ENCODE assay signal across 15 cellular contexts in genomic region chr5:160363122-160363521, GRCh38. TPM values are rescaled to one million over a fixed set of nuclear protein-coding genes. Genes with fewer than 3 reads are reported as not detected.
DNase-seq lines count a peak whose midpoint lies in the region; ATAC-seq and TF ChIP-seq lines count a peak whose summit lies in the region.
"Had no signal": no experiment of that assay in that cellular context is flagged by ENCODE, and none has a peak within 500 bp of the region (broad histone marks: within the 10 kb centered on the region; RNA-seq: fewer than 3 reads in every experiment).

No MANE protein-coding gene starts in this region.

- intact Hi-C loops in left ventricle myocardium inferior (cut with micrococcal nuclease), result no loop called here

- no peaks in the 10 kb centered on the region for H3K9me3 Mint-ChIP-seq in activated naive CD4-positive, alpha-beta T cell treated with anti-CD3 and anti-CD28 coated beads, Interleukin-2, amount 50 U/mL, for 72 hours
- H3K9me3 Mint-ChIP-seq: activated T-helper 1 cell treated with anti-CD3 and anti-CD28 coated beads, Interleukin-12 subunit alpha, Interleukin-12 subunit beta, Interleukin-2, Interleukin-4 antibody, amounts not matched to agents 30 ng/mL and 10 ng/mL and 1 ng/mL, durations not matched to agents 14 hours and 24 hours and 36 hours had no signal

- TF ChIP-seq EP300 in upper lobe of left lung (IDR thresholded peaks at IDR 0.05), result no peak

- TF ChIP-seq CTCF in left ventricle myocardium inferior (IDR thresholded peaks at IDR 0.05; ENCODE audit: borderline replicate concordance), result no peak
- TF ChIP-seq CTCF in upper lobe of left lung (IDR thresholded peaks at IDR 0.05), result no peak

- peaks cover 55% of the 10 kb centered on the region for H3K4me1 ChIP-seq in left ventricle myocardium inferior
- peaks cover 14% of the 10 kb centered on the region for H3K4me1 ChIP-seq in neuron (ENCODE audit: insufficient read depth, low read length)
- H3K4me1 ChIP-seq in upper lobe of left lung, result peaks cover 0 to 23% (median 14%) of the 10 kb centered on the region in 4 donors

- 29 to 34% methylated on average over 4 of the region's 4 CpGs for WGBS in upper lobe of left lung, 2 donors

- ATAC-seq in upper lobe of left lung (ENCODE audit: low FRiP score in 2 of 2), result peak in 1 of 2 donors; percentile 16
- no peak for ATAC-seq in HG02938 (IDR thresholded peaks at IDR 0.05; ENCODE audit: unreplicated experiment)
- ATAC-seq in HG02798 (IDR thresholded peaks at IDR 0.05; ENCODE audit: poor library complexity, unreplicated experiment), result no peak
- no peak for ATAC-seq in activated naive CD4-positive, alpha-beta T cell treated with anti-CD3 and anti-CD28 coated beads, Interleukin-2, amount 50 U/mL, for 72 hours

- H3K27ac ChIP-seq in left ventricle myocardium inferior (replicated peaks), result peak overlapping the region; percentile 78
- H3K27ac ChIP-seq in upper lobe of left lung, result peak overlapping the region in 3 of 4 donors; percentile 5 to 51 (median 26)

- DNase-seq in DMS79 treated with DMSO at 0.1 percent for 48 hours (lab: John Stamatoyannopoulos, UW) (peak; percentile 4), DMS79 (lab: John Stamatoyannopoulos, UW) (no peak), left ventricle myocardium inferior (no peak), upper lobe of left lung (no peak)
- no peak for DNase-seq in activated naive CD4-positive, alpha-beta T cell treated with anti-CD3 and anti-CD28 coated beads, Interleukin-2, amount 50 U/mL, for 72 hours (ENCODE audit: low spot score in 2 of 2)
- DNase-seq: 8988T; activated CD4-positive, alpha-beta T cell treated with anti-CD3 and anti-CD28 coated beads, Interleukin-2, amount 50 U/mL, for 48 hours; effector CD4-positive, alpha-beta T cell; NCI-H2171 treated with DMSO at 0.1 percent for 48 hours; stimulated activated CD4-positive, alpha-beta T cell treated with anti-CD3 and anti-CD28 coated beads, Interleukin-2, amount 100 ng/mL, for 24 hours had no signal

- TF ChIP-seq POLR2A in upper lobe of left lung (IDR thresholded peaks at IDR 0.05), result no peak

- H3K36me3 ChIP-seq in left ventricle myocardium inferior (no peaks in the 10 kb centered on the region), neuron (ENCODE audit: insufficient read depth, low read length) (no peaks in the 10 kb centered on the region), upper lobe of left lung (no peaks in the 10 kb centered on the region)

- peak overlapping the region; percentile 1 for H2AFZ ChIP-seq in neuron (ENCODE audit: low read depth, low read length)

- H3K4me3 ChIP-seq in left ventricle myocardium inferior (no peak overlapping the region), neuron (ENCODE audit: low read length) (no peak overlapping the region), upper lobe of left lung (no peak overlapping the region)

- H3K9me3 ChIP-seq in left ventricle myocardium inferior (replicated peaks) (no peaks in the 10 kb centered on the region), neuron (ENCODE audit: low read length) (no peaks in the 10 kb centered on the region), upper lobe of left lung (no peaks in the 10 kb centered on the region)

- H3K27me3 ChIP-seq in left ventricle myocardium inferior (ENCODE audit: low read depth) (no peaks in the 10 kb centered on the region), neuron (ENCODE audit: insufficient read depth, low read length) (no peaks in the 10 kb centered on the region), upper lobe of left lung (no peaks in the 10 kb centered on the region)

- H3K36me3 Mint-ChIP-seq in activated naive CD4-positive, alpha-beta T cell treated with anti-CD3 and anti-CD28 coated beads, Interleukin-2, amount 50 U/mL, for 72 hours, result no peaks in the 10 kb centered on the region
- H3K36me3 Mint-ChIP-seq: CD14-positive monocyte had no signal

- H3K27ac Mint-ChIP-seq in activated naive CD4-positive, alpha-beta T cell treated with anti-CD3 and anti-CD28 coated beads, Interleukin-2, amount 50 U/mL, for 72 hours, result no peak overlapping the region
- H3K27ac Mint-ChIP-seq: activated T-helper 1 cell treated with anti-CD3 and anti-CD28 coated beads, Interleukin-12 subunit alpha, Interleukin-12 subunit beta, Interleukin-2, Interleukin-4 antibody, amounts not matched to agents 30 ng/mL and 10 ng/mL and 1 ng/mL, durations not matched to agents 14 hours and 24 hours and 36 hours; CD14-positive monocyte had no signal

RNA-seq across cellular contexts. Expression of gene C1QTNF2, which starts 7.3 kb away (rescaled TPM):
- 1.4 TPM for total RNA-seq in left ventricle myocardium inferior
- 1 to 10 TPM in 1 of 6 donors, under 1 TPM in 4, not detected in 1; 0.39 to 3.1 (median 0.61) TPM for total RNA-seq in upper lobe of left lung
- total RNA-seq in activated naive CD4-positive, alpha-beta T cell treated with anti-CD3 and anti-CD28 coated beads, Interleukin-2, amount 50 U/mL, for 72 hours, result not detected
- total RNA-seq: activated T-helper 1 cell treated with anti-CD3 and anti-CD28 coated beads, Interleukin-12 subunit alpha, Interleukin-12 subunit beta, Interleukin-2, Interleukin-4 antibody, amounts not matched to agents 30 ng/mL and 10 ng/mL and 1 ng/mL, durations not matched to agents 14 hours and 24 hours and 36 hours had no signal

RNA-seq across cellular contexts. Expression of gene FAM200C, which starts 36.7 kb away (rescaled TPM):
- total RNA-seq in left ventricle myocardium inferior, result 4.9 TPM
- 1 to 10 TPM in 5 of 6 donors, under 1 TPM in 1; 0.76 to 4.2 (median 3.2) TPM for total RNA-seq in upper lobe of left lung
- 1 to 10 TPM in 1 of 2 donors, under 1 TPM in 1; 0.82 to 1.1 TPM for total RNA-seq in activated naive CD4-positive, alpha-beta T cell treated with anti-CD3 and anti-CD28 coated beads, Interleukin-2, amount 50 U/mL, for 72 hours

RNA-seq across cellular contexts. Expression of gene CCNJL, which starts 50.8 kb away (rescaled TPM):
- total RNA-seq in left ventricle myocardium inferior (6.5 TPM), upper lobe of left lung (10 to 100 TPM; 15.6 to 25.2 (median 21.2) TPM)
- total RNA-seq in activated naive CD4-positive, alpha-beta T cell treated with anti-CD3 and anti-CD28 coated beads, Interleukin-2, amount 50 U/mL, for 72 hours, result under 1 TPM; 0.07 to 0.12 TPM
- total RNA-seq: activated T-helper 1 cell treated with anti-CD3 and anti-CD28 coated beads, Interleukin-12 subunit alpha, Interleukin-12 subunit beta, Interleukin-2, Interleukin-4 antibody, amounts not matched to agents 30 ng/mL and 10 ng/mL and 1 ng/mL, durations not matched to agents 14 hours and 24 hours and 36 hours had no signal

RNA-seq across cellular contexts. Expression of gene SLU7, which starts 55.8 kb away (rescaled TPM):
- total RNA-seq in left ventricle myocardium inferior, result 56.2 TPM
- total RNA-seq in upper lobe of left lung, result 100 to 1,000 TPM in 2 of 6 donors, 10 to 100 TPM in 4; 26.7 to 115 (median 60.7) TPM
- total RNA-seq in activated naive CD4-positive, alpha-beta T cell treated with anti-CD3 and anti-CD28 coated beads, Interleukin-2, amount 50 U/mL, for 72 hours, result 10 to 100 TPM; 36.5 to 53.5 TPM

RNA-seq across cellular contexts. Expression of gene PTTG1, which starts 58.5 kb away (rescaled TPM):
- total RNA-seq in left ventricle myocardium inferior, result 0.88 TPM
- 10 to 100 TPM in 3 of 6 donors, 1 to 10 TPM in 3; 4.3 to 34.8 (median 9.6) TPM for total RNA-seq in upper lobe of left lung
- 100 to 1,000 TPM; 165 to 373 TPM for total RNA-seq in activated naive CD4-positive, alpha-beta T cell treated with anti-CD3 and anti-CD28 coated beads, Interleukin-2, amount 50 U/mL, for 72 hours
